In genomic region chr11:93756748-93757147, GRCh38 we compare ENCODE assay signal across 18 cellular contexts.
"Had no signal": no experiment of that assay in that cellular context is flagged by ENCODE, and none has a peak within 500 bp of the region (broad histone marks: within the 10 kb centered on the region; RNA-seq: fewer than 3 reads in every experiment).

No MANE protein-coding gene starts in this region.

- DNase-seq: activated CD4-positive, alpha-beta T cell treated with anti-CD3 and anti-CD28 coated beads, Interleukin-2, amount 10 ng/mL, durations not matched to agents 24 days and 14 days; activated naive CD4-positive, alpha-beta T cell treated with anti-CD3 and anti-CD28 coated beads, Interleukin-2, amount 10 ng/mL, durations not matched to agents 7 days and 5 days; central memory CD4-positive, alpha-beta T cell; effector memory CD4-positive, alpha-beta T cell; gastrocnemius medialis; islet precursor cell; mammary epithelial cell; naive thymus-derived CD4-positive, alpha-beta T cell; stimulated activated CD4-positive, alpha-beta T cell treated with anti-CD3 and anti-CD28 coated beads, Interleukin-4, amount 100 ng/mL, for 1 hour; stimulated activated CD8-positive, alpha-beta memory T cell treated with anti-CD3 and anti-CD28 coated beads, Interleukin-4, amount 100 ng/mL, for 48 hours; stomach; uterus; WERI-Rb-1 had no signal

- H3K4me3 Mint-ChIP-seq: activated CD4-positive, alpha-beta T cell treated with anti-CD3 and anti-CD28 coated beads, Interleukin-2, amount 10 ng/mL, durations not matched to agents 24 days and 14 days; activated naive CD4-positive, alpha-beta T cell treated with anti-CD3 and anti-CD28 coated beads, Interleukin-2, amount 10 ng/mL, durations not matched to agents 7 days and 5 days; activated T-helper 17 cell treated with anti-CD3 and anti-CD28 coated beads, Interleukin-2, amount 50 U/mL, for 72 hours; naive thymus-derived CD4-positive, alpha-beta T cell had no signal

- H3K4me1 ChIP-seq: gastrocnemius medialis, parathyroid adenoma, stomach, uterus had no signal

- ATAC-seq: activated T-helper 17 cell treated with anti-CD3 and anti-CD28 coated beads, Interleukin-2, amount 50 U/mL, for 72 hours; gastrocnemius medialis; left lobe of liver; naive thymus-derived CD4-positive, alpha-beta T cell had no signal

- H2AFZ ChIP-seq: parathyroid adenoma had no signal

- H3K79me2 ChIP-seq: parathyroid adenoma had no signal

- H3K9me3 ChIP-seq: gastrocnemius medialis, stomach, thoracic aorta, uterus had no signal

- H3K27me3 ChIP-seq: gastrocnemius medialis, stomach, uterus had no signal

- H3K4me1 Mint-ChIP-seq: activated CD4-positive, alpha-beta T cell treated with anti-CD3 and anti-CD28 coated beads, Interleukin-2, amount 10 ng/mL, durations not matched to agents 24 days and 14 days; activated naive CD4-positive, alpha-beta T cell treated with anti-CD3 and anti-CD28 coated beads, Interleukin-2, amount 10 ng/mL, durations not matched to agents 7 days and 5 days had no signal

- H3K27ac Mint-ChIP-seq: activated CD4-positive, alpha-beta T cell treated with anti-CD3 and anti-CD28 coated beads, Interleukin-2, amount 10 ng/mL, durations not matched to agents 24 days and 14 days; activated naive CD4-positive, alpha-beta T cell treated with anti-CD3 and anti-CD28 coated beads, Interleukin-2, amount 10 ng/mL, durations not matched to agents 7 days and 5 days; activated T-helper 17 cell treated with anti-CD3 and anti-CD28 coated beads, Interleukin-2, amount 50 U/mL, for 72 hours; naive thymus-derived CD4-positive, alpha-beta T cell had no signal

- H3K36me3 ChIP-seq: uterus had no signal

- H3K9ac ChIP-seq: parathyroid adenoma had no signal

- H3K9me3 Mint-ChIP-seq: activated naive CD4-positive, alpha-beta T cell treated with anti-CD3 and anti-CD28 coated beads, Interleukin-2, amount 10 ng/mL, durations not matched to agents 7 days and 5 days; activated T-helper 17 cell treated with anti-CD3 and anti-CD28 coated beads, Interleukin-2, amount 50 U/mL, for 72 hours had no signal

- H3K27me3 Mint-ChIP-seq: activated CD4-positive, alpha-beta T cell treated with anti-CD3 and anti-CD28 coated beads, Interleukin-2, amount 10 ng/mL, durations not matched to agents 24 days and 14 days; activated naive CD4-positive, alpha-beta T cell treated with anti-CD3 and anti-CD28 coated beads, Interleukin-2, amount 10 ng/mL, durations not matched to agents 7 days and 5 days; activated T-helper 17 cell treated with anti-CD3 and anti-CD28 coated beads, Interleukin-2, amount 50 U/mL, for 72 hours; naive thymus-derived CD4-positive, alpha-beta T cell had no signal

- H3K4me3 ChIP-seq: gastrocnemius medialis, stomach, thoracic aorta, uterus had no signal

- H3K27ac ChIP-seq: epithelial cell of prostate, gastrocnemius medialis, parathyroid adenoma, stomach, thoracic aorta, uterus, WERI-Rb-1 had no signal
